1 cellular context compared by ENCODE assay signal in the genomic region with DNA sequence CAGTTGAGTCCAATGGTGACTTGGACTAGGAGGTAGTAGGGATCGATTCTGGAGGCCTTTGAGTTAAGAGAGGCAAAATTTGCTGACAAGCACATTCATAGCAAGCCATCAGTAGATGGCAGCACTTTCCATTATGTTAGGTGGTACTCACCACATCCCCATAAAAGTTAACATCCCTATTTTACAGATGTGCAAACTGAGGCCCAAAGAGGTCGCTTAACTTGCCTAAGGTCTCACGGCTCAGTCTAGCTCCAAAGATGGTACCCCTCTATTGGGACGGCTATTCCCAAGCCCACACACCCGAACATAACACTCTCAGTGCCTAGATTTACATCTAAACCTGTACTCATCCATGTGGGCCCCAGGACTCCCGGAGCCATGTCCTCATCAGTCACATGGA.
TF ChIP-seq lines count a peak whose summit lies in the region.

No MANE protein-coding gene starts in this region.

TF ChIP-seq in HepG2, 621 proteins besides CTCF, POLR2A, EP300 and RAD21 (continued from another document):
- TF ChIP-seq, protein P1, sequence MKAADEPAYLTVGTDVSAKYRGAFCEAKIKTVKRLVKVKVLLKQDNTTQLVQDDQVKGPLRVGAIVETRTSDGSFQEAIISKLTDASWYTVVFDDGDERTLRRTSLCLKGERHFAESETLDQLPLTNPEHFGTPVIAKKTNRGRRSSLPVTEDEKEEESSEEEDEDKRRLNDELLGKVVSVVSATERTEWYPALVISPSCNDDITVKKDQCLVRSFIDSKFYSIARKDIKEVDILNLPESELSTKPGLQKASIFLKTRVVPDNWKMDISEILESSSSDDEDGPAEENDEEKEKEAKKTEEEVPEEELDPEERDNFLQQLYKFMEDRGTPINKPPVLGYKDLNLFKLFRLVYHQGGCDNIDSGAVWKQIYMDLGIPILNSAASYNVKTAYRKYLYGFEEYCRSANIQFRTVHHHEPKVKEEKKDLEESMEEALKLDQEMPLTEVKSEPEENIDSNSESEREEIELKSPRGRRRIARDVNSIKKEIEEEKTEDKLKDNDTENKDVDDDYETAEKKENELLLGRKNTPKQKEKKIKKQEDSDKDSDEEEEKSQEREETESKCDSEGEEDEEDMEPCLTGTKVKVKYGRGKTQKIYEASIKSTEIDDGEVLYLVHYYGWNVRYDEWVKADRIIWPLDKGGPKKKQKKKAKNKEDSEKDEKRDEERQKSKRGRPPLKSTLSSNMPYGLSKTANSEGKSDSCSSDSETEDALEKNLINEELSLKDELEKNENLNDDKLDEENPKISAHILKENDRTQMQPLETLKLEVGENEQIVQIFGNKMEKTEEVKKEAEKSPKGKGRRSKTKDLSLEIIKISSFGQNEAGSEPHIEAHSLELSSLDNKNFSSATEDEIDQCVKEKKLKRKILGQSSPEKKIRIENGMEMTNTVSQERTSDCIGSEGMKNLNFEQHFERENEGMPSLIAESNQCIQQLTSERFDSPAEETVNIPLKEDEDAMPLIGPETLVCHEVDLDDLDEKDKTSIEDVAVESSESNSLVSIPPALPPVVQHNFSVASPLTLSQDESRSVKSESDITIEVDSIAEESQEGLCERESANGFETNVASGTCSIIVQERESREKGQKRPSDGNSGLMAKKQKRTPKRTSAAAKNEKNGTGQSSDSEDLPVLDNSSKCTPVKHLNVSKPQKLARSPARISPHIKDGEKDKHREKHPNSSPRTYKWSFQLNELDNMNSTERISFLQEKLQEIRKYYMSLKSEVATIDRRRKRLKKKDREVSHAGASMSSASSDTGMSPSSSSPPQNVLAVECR (CRISPR knock-in tag; IDR thresholded peaks at IDR 0.05; ENCODE audit: borderline replicate concordance) = peak; percentile 31; the same call in 1 of the 2 replicates
- no peak for TF ChIP-seq ZNF775 (CRISPR knock-in tag; IDR thresholded peaks at IDR 0.05; ENCODE audit: borderline replicate concordance)
- TF ChIP-seq ZFP37 (CRISPR knock-in tag; IDR thresholded peaks at IDR 0.05; ENCODE audit: borderline replicate concordance) = no peak
- TF ChIP-seq KDM2A (CRISPR knock-in tag; IDR thresholded peaks at IDR 0.05; ENCODE audit: borderline replicate concordance, low read depth) = no peak
- TF ChIP-seq HDAC1 (CRISPR knock-in tag; IDR thresholded peaks at IDR 0.05) = peak; percentile 6; the same call in 1 of the 2 replicates
- no peak for TF ChIP-seq ZNF207 (IDR thresholded peaks at IDR 0.05; ENCODE audit: borderline replicate concordance)
- no peak for TF ChIP-seq SIX1 (CRISPR knock-in tag; IDR thresholded peaks at IDR 0.05; ENCODE audit: borderline replicate concordance)
- TF ChIP-seq, protein P2, sequence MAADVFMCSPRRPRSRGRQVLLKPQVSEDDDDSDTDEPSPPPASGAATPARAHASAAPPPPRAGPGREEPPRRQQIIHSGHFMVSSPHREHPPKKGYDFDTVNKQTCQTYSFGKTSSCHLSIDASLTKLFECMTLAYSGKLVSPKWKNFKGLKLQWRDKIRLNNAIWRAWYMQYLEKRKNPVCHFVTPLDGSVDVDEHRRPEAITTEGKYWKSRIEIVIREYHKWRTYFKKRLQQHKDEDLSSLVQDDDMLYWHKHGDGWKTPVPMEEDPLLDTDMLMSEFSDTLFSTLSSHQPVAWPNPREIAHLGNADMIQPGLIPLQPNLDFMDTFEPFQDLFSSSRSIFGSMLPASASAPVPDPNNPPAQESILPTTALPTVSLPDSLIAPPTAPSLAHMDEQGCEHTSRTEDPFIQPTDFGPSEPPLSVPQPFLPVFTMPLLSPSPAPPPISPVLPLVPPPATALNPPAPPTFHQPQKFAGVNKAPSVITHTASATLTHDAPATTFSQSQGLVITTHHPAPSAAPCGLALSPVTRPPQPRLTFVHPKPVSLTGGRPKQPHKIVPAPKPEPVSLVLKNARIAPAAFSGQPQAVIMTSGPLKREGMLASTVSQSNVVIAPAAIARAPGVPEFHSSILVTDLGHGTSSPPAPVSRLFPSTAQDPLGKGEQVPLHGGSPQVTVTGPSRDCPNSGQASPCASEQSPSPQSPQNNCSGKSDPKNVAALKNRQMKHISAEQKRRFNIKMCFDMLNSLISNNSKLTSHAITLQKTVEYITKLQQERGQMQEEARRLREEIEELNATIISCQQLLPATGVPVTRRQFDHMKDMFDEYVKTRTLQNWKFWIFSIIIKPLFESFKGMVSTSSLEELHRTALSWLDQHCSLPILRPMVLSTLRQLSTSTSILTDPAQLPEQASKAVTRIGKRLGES (CRISPR knock-in tag; IDR thresholded peaks at IDR 0.05; ENCODE audit: borderline replicate concordance) = no peak
- TF ChIP-seq ZNF720 (CRISPR knock-in tag; IDR thresholded peaks at IDR 0.05) = no peak
- TF ChIP-seq, protein P3, sequence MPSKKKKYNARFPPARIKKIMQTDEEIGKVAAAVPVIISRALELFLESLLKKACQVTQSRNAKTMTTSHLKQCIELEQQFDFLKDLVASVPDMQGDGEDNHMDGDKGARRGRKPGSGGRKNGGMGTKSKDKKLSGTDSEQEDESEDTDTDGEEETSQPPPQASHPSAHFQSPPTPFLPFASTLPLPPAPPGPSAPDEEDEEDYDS (CRISPR knock-in tag; IDR thresholded peaks at IDR 0.05) = no peak
- TF ChIP-seq, protein P4, sequence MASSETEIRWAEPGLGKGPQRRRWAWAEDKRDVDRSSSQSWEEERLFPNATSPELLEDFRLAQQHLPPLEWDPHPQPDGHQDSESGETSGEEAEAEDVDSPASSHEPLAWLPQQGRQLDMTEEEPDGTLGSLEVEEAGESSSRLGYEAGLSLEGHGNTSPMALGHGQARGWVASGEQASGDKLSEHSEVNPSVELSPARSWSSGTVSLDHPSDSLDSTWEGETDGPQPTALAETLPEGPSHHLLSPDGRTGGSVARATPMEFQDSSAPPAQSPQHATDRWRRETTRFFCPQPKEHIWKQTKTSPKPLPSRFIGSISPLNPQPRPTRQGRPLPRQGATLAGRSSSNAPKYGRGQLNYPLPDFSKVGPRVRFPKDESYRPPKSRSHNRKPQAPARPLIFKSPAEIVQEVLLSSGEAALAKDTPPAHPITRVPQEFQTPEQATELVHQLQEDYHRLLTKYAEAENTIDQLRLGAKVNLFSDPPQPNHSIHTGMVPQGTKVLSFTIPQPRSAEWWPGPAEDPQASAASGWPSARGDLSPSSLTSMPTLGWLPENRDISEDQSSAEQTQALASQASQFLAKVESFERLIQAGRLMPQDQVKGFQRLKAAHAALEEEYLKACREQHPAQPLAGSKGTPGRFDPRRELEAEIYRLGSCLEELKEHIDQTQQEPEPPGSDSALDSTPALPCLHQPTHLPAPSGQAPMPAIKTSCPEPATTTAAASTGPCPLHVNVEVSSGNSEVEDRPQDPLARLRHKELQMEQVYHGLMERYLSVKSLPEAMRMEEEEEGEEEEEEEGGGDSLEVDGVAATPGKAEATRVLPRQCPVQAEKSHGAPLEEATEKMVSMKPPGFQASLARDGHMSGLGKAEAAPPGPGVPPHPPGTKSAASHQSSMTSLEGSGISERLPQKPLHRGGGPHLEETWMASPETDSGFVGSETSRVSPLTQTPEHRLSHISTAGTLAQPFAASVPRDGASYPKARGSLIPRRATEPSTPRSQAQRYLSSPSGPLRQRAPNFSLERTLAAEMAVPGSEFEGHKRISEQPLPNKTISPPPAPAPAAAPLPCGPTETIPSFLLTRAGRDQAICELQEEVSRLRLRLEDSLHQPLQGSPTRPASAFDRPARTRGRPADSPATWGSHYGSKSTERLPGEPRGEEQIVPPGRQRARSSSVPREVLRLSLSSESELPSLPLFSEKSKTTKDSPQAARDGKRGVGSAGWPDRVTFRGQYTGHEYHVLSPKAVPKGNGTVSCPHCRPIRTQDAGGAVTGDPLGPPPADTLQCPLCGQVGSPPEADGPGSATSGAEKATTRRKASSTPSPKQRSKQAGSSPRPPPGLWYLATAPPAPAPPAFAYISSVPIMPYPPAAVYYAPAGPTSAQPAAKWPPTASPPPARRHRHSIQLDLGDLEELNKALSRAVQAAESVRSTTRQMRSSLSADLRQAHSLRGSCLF (CRISPR knock-in tag; IDR thresholded peaks at IDR 0.05; ENCODE audit: borderline replicate concordance) = no peak
